Comparison of ENCODE assay signal across 8 cellular contexts in genomic region chr7:5528815-5529442, GRCh38. TPM values are rescaled to one million over a fixed set of nuclear protein-coding genes. Genes with fewer than 3 reads are reported as not detected.
DNase-seq lines count a peak whose midpoint lies in the region; ATAC-seq and TF ChIP-seq lines count a peak whose summit lies in the region.

No MANE protein-coding gene starts in this region.

- no peaks in the 10 kb centered on the region for H3K9me3 ChIP-seq in T-helper 17 cell (ENCODE audit: control insufficient read depth, low read length, poor library complexity, severe bottlenecking)
- no peaks in the 10 kb centered on the region for H3K9me3 ChIP-seq in psoas muscle

- no peak for TF ChIP-seq CTCF in GM12865 (IDR thresholded peaks at IDR 0.05; ENCODE audit: insufficient read depth, low read depth, low read length, missing control alignments)
- TF ChIP-seq CTCF in fibroblast of pulmonary artery (IDR thresholded peaks at IDR 0.05; ENCODE audit: low read length, missing control alignments) = no peak
- no peak for TF ChIP-seq CTCF in psoas muscle (IDR thresholded peaks at IDR 0.05)

- peak overlapping the region; percentile 98 for H3K27ac Mint-ChIP-seq in T-helper 17 cell

- H3K4me1 Mint-ChIP-seq in T-helper 17 cell = peaks cover 48% of the 10 kb centered on the region

- H3K27me3 ChIP-seq in psoas muscle (ENCODE audit: insufficient read depth in 3 of 3, low read length in 2 of 3) = no peaks in the 10 kb centered on the region

- H3K4me1 ChIP-seq in psoas muscle = peaks cover 21% of the 10 kb centered on the region

- peak overlapping the region; percentile 98 for H3K4me3 Mint-ChIP-seq in T-helper 17 cell

- H3K36me3 Mint-ChIP-seq in T-helper 17 cell (ENCODE audit: low read depth) = peaks cover 20% of the 10 kb centered on the region

- WGBS in psoas muscle, 3 donors = 2 to 4% (median 3%) methylated on average over 21 to 23 of the region's 23 CpGs

- no peak for ATAC-seq in T-helper 17 cell
- ATAC-seq in psoas muscle = no peak
- ATAC-seq in HG03135 (IDR thresholded peaks at IDR 0.05; ENCODE audit: unreplicated experiment) = no peak

- no peaks in the 10 kb centered on the region for H3K27me3 Mint-ChIP-seq in T-helper 17 cell

- H3K4me3 ChIP-seq in GM12865 (ENCODE audit: low read depth, low read length) (peak overlapping the region; percentile 92), fibroblast of pulmonary artery (replicated peaks; ENCODE audit: low read depth, low read length) (peak overlapping the region; percentile 94), psoas muscle (peak overlapping the region; percentile 94)

- H3K36me3 ChIP-seq in psoas muscle (ENCODE audit: insufficient read depth in 1 of 2, low read depth in 1 of 2) = peaks cover 8 to 41% of the 10 kb centered on the region in 2 donors

- intact Hi-C loops in psoas muscle (cut with DNase I) = no loop called here

- DNase-seq in GM12865 (ENCODE audit: low read depth) = no peak
- no peak for DNase-seq in T-helper 17 cell
- DNase-seq in fibroblast of pulmonary artery (ENCODE audit: low read depth) = no peak
- peak in 1 of 2 donors; percentile 62 for DNase-seq in psoas muscle
- DNase-seq in stimulated activated naive CD4-positive, alpha-beta T cell treated with Interleukin-2 at 50 U/mL for 16 hours (lab: John Stamatoyannopoulos, UW) = no peak
- DNase-seq in stimulated activated CD4-positive, alpha-beta T cell treated with anti-CD3 and anti-CD28 coated beads, Interleukin-2, amount 100 ng/mL, for 24 hours = no peak
- no peak for DNase-seq in NCI-H2029 (lab: John Stamatoyannopoulos, UW)

- H3K27ac ChIP-seq in psoas muscle = peak overlapping the region; percentile 99

RNA-seq across cellular contexts. Expression of gene ACTB, which starts 1.5 kb away (rescaled TPM):
- total RNA-seq in T-helper 17 cell (1,000 to 10,000 TPM; 3,656 to 4,118 TPM), psoas muscle (100 to 1,000 TPM; 351 to 761 (median 602) TPM)
- polyA plus RNA-seq in psoas muscle = 1,000 to 10,000 TPM in 1 of 3 donors, 100 to 1,000 TPM in 2; 223 to 1,482 (median 332) TPM

RNA-seq across cellular contexts. Expression of gene FBXL18, which starts 15.3 kb away (rescaled TPM):
- 1 to 10 TPM; 9.7 TPM for total RNA-seq in T-helper 17 cell
- total RNA-seq in psoas muscle = 1 to 10 TPM; 4.0 to 9.8 (median 7.8) TPM
- polyA plus RNA-seq in psoas muscle = 10 to 100 TPM in 1 of 3 donors, 1 to 10 TPM in 2; 1.7 to 10.6 (median 2.1) TPM

Comparison
In these comparisons a context has a peak if more than half of its experiments do, and no peak if none do; other contexts are left out.
1. RNA of gene ACTB, which starts 1.5 kb away (total RNA-seq): 3,656 to 4,118 TPM in T-helper 17 cell; 351 to 761 TPM in psoas muscle; every median in the first group is over 4 times any median in the second.
2. Peak in every context shown above with its lines, with median percentiles within 50 percentile points of each other: H3K4me3 ChIP-seq.